ENCODE assay signal across 1 cellular context in genomic region chr17:61429274-61429673, GRCh38.
TF ChIP-seq lines count a peak whose summit lies in the region.

No MANE protein-coding gene starts in this region.

TF ChIP-seq in HepG2, 621 proteins besides CTCF, POLR2A, EP300 and RAD21 (continued from another document):
- TF ChIP-seq GMEB2 (CRISPR knock-in tag; IDR thresholded peaks at IDR 0.05; ENCODE audit: low read depth) (no peak), RARA (CRISPR knock-in tag; IDR thresholded peaks at IDR 0.05) (0 out of 2 replicates have a peak, but pooled peaks have one; percentile 23), ZNF496 (CRISPR knock-in tag; IDR thresholded peaks at IDR 0.05; ENCODE audit: insufficient replicate concordance) (no peak), BCL6 (CRISPR knock-in tag; IDR thresholded peaks at IDR 0.05) (peak; percentile 65), MAFF (IDR thresholded peaks at IDR 0.05; ENCODE audit: low read depth, low read length) (no peak), ZNF484 (CRISPR knock-in tag; IDR thresholded peaks at IDR 0.05; ENCODE audit: borderline replicate concordance, low read depth) (no peak), CREM (IDR thresholded peaks at IDR 0.05) (peak; percentile 49), CREM (CRISPR knock-in tag; IDR thresholded peaks at IDR 0.05) (no peak), NR2F6 (IDR thresholded peaks at IDR 0.05) (no peak), NR2F6 (CRISPR knock-in tag; IDR thresholded peaks at IDR 0.05) (peak; percentile 37; the same call in 1 of the 2 replicates), ATM (IDR thresholded peaks at IDR 0.05; ENCODE audit: borderline replicate concordance) (no peak), ZNF614 (CRISPR knock-in tag; IDR thresholded peaks at IDR 0.05; ENCODE audit: borderline replicate concordance) (0 out of 2 replicates have a peak, but pooled peaks have one; percentile 36)
- TF ChIP-seq, protein P1, sequence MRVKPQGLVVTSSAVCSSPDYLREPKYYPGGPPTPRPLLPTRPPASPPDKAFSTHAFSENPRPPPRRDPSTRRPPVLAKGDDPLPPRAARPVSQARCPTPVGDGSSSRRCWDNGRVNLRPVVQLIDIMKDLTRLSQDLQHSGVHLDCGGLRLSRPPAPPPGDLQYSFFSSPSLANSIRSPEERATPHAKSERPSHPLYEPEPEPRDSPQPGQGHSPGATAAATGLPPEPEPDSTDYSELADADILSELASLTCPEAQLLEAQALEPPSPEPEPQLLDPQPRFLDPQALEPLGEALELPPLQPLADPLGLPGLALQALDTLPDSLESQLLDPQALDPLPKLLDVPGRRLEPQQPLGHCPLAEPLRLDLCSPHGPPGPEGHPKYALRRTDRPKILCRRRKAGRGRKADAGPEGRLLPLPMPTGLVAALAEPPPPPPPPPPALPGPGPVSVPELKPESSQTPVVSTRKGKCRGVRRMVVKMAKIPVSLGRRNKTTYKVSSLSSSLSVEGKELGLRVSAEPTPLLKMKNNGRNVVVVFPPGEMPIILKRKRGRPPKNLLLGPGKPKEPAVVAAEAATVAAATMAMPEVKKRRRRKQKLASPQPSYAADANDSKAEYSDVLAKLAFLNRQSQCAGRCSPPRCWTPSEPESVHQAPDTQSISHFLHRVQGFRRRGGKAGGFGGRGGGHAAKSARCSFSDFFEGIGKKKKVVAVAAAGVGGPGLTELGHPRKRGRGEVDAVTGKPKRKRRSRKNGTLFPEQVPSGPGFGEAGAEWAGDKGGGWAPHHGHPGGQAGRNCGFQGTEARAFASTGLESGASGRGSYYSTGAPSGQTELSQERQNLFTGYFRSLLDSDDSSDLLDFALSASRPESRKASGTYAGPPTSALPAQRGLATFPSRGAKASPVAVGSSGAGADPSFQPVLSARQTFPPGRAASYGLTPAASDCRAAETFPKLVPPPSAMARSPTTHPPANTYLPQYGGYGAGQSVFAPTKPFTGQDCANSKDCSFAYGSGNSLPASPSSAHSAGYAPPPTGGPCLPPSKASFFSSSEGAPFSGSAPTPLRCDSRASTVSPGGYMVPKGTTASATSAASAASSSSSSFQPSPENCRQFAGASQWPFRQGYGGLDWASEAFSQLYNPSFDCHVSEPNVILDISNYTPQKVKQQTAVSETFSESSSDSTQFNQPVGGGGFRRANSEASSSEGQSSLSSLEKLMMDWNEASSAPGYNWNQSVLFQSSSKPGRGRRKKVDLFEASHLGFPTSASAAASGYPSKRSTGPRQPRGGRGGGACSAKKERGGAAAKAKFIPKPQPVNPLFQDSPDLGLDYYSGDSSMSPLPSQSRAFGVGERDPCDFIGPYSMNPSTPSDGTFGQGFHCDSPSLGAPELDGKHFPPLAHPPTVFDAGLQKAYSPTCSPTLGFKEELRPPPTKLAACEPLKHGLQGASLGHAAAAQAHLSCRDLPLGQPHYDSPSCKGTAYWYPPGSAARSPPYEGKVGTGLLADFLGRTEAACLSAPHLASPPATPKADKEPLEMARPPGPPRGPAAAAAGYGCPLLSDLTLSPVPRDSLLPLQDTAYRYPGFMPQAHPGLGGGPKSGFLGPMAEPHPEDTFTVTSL (CRISPR knock-in tag; IDR thresholded peaks at IDR 0.05; ENCODE audit: borderline replicate concordance), result no peak
